In the genomic region with DNA sequence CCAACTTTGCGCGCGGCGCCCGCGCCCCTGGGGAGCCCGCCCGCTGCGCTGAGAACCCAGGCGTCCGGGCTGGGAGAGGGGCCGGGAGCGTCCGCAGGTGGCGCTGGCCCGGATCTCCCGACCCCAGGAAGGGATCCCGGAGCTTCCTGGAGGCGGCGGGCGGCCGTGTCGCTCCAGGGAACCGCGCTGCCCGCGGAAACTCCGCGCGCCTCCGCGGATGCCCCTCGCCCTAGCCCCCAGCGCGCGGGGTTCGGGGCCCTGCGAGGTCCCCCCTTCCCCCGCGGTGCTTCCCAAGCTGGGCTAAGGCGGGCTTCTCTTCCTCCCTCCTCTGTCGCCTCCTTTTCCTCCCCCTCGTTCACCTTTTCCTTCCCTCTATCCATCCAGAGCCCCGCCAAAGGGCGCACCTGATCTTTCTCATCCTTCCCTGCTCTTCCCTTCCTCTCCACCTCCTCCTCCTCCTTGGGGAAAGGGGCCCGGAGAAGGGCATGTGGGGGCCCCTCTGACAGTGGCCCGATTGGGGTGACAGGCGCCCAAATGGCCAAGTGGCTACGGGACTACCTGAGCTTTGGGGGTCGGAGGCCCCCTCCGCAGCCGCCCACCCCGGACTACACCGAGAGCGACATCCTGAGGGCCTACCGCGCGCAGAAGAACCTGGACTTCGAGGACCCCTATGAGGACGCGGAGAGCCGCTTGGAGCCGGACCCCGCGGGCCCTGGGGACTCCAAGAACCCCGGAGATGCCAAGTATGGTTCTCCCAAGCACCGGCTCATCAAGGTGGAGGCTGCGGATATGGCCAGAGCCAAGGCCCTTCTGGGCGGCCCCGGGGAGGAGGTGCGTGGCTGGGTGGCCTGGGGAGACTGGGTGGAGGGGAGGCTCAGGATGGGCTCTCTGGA, we compare ENCODE assay signal across 13 cellular contexts. TPM values are rescaled to one million over a fixed set of nuclear protein-coding genes. Genes with fewer than 3 reads are reported as not detected.
A peak's percentile ranks its signal among the peaks of the same experiment; 100 is the strongest.
DNase-seq lines count a peak whose midpoint lies in the region; ATAC-seq and TF ChIP-seq lines count a peak whose summit lies in the region.
"Had no signal": no experiment of that assay in that cellular context is flagged by ENCODE, and none has a peak within 500 bp of the region (broad histone marks: within the 10 kb centered on the region; RNA-seq: fewer than 3 reads in every experiment).

No MANE protein-coding gene starts in this region.

- no peak for ATAC-seq in T-helper 17 cell
- ATAC-seq in left colon: no peak
- ATAC-seq in HG02973 (IDR thresholded peaks at IDR 0.05; ENCODE audit: unreplicated experiment): no peak

- H3K36me3 ChIP-seq in skeletal muscle satellite cell (ENCODE audit: insufficient read depth, low read length) (no peaks in the 10 kb centered on the region), tibial nerve (no peaks in the 10 kb centered on the region)

- H3K9ac ChIP-seq in skeletal muscle satellite cell (ENCODE audit: low read depth, low read length): peak overlapping the region; percentile 50

- H3K9me3 ChIP-seq in T-helper 17 cell (ENCODE audit: control insufficient read depth, low read length, poor library complexity, severe bottlenecking) (no peaks in the 10 kb centered on the region), iPS-18c (ENCODE audit: control insufficient read depth, insufficient read depth, low read length) (no peaks in the 10 kb centered on the region), skeletal muscle satellite cell (replicated peaks; ENCODE audit: low read length) (no peaks in the 10 kb centered on the region), tibial nerve (no peaks in the 10 kb centered on the region)

- no peaks in the 10 kb centered on the region for H3K36me3 Mint-ChIP-seq in T-helper 17 cell (ENCODE audit: low read depth)

- H3K4me3 ChIP-seq in iPS-18c (ENCODE audit: insufficient read depth, low read depth, low read length): peak overlapping the region; percentile 63
- H3K4me3 ChIP-seq in skeletal muscle satellite cell (ENCODE audit: low read length): peak overlapping the region; percentile 62
- peak overlapping the region in 2 of 4 donors; percentile 13 to 15 for H3K4me3 ChIP-seq in tibial nerve
- H3K4me3 ChIP-seq: SK-N-MC had no signal

- intact Hi-C loops in left colon (cut with DNase I, micrococcal nuclease): no loop called here

- TF ChIP-seq CTCF in tibial nerve (IDR thresholded peaks at IDR 0.05): no peak

- H3K4me1 ChIP-seq in skeletal muscle satellite cell (ENCODE audit: control insufficient read depth, insufficient read depth, low read length): no peaks in the 10 kb centered on the region
- peaks cover 0 to 20% (median 6%) of the 10 kb centered on the region in 4 donors for H3K4me1 ChIP-seq in tibial nerve

- peak overlapping the region; percentile 70 for H3K4me2 ChIP-seq in skeletal muscle satellite cell (ENCODE audit: low read length)

- no peak overlapping the region for H3K27ac ChIP-seq in tibial nerve
- H3K27ac ChIP-seq: epithelial cell of prostate, SK-N-MC had no signal

- DNase-seq in NOMO-1 treated with DMSO at 0.1 percent for 48 hours (lab: John Stamatoyannopoulos, UW; ENCODE audit: unreplicated experiment): peak; percentile 7
- no peak for DNase-seq in NOMO-1 treated with dmso at 0.1 percent for 144 hours (lab: John Stamatoyannopoulos, UW; ENCODE audit: unreplicated experiment)
- DNase-seq in T-helper 17 cell: no peak
- DNase-seq in left colon: no peak
- no peak for DNase-seq in tibial nerve (ENCODE audit: low spot score in 2 of 2)
- DNase-seq: midbrain, NCI-H187 treated with DMSO at 0.1 percent for 48 hours had no signal

- peaks cover 14% of the 10 kb centered on the region for H3K27me3 Mint-ChIP-seq in T-helper 17 cell

- no peak for TF ChIP-seq EP300 in tibial nerve (IDR thresholded peaks at IDR 0.05)

- peak overlapping the region; percentile 78 for H3K4me3 Mint-ChIP-seq in T-helper 17 cell
- H3K4me3 Mint-ChIP-seq: activated T-helper 1 cell treated with anti-CD3 and anti-CD28 coated beads, Interleukin-12 subunit alpha, Interleukin-12 subunit beta, Interleukin-2, Interleukin-4 antibody, amounts not matched to agents 30 ng/mL and 10 ng/mL and 1 ng/mL, durations not matched to agents 14 hours and 24 hours and 36 hours had no signal

- no peak for TF ChIP-seq POLR2A in tibial nerve (IDR thresholded peaks at IDR 0.05)

- H3K27ac Mint-ChIP-seq in T-helper 17 cell: no peak overlapping the region
- H3K27ac Mint-ChIP-seq: activated T-helper 1 cell treated with anti-CD3 and anti-CD28 coated beads, Interleukin-12 subunit alpha, Interleukin-12 subunit beta, Interleukin-2, Interleukin-4 antibody, amounts not matched to agents 30 ng/mL and 10 ng/mL and 1 ng/mL, durations not matched to agents 14 hours and 24 hours and 36 hours had no signal

- H3K27me3 ChIP-seq in skeletal muscle satellite cell (ENCODE audit: control insufficient read depth, insufficient read depth, low read length) (peaks cover 15% of the 10 kb centered on the region), tibial nerve (peaks cover 0 to 75% of the 10 kb centered on the region in 2 donors)

- 3 to 5% methylated on average over 50 to 68 of the region's 71 CpGs for WGBS in tibial nerve, 2 donors

- peaks cover 2% of the 10 kb centered on the region for H3K4me1 Mint-ChIP-seq in T-helper 17 cell

RNA-seq across cellular contexts. Expression of gene SHD, which starts 0.7 kb away (rescaled TPM):
- total RNA-seq in T-helper 17 cell (not detected), left colon (10 to 100 TPM; 23.6 to 25.0 TPM), tibial nerve (not detected)
- 1.0 and 4.6 TPM in 2 replicates for total RNA-seq in skeletal muscle satellite cell (2012; rRNA removed)
- total RNA-seq: activated T-helper 1 cell treated with anti-CD3 and anti-CD28 coated beads, Interleukin-12 subunit alpha, Interleukin-12 subunit beta, Interleukin-2, Interleukin-4 antibody, amounts not matched to agents 30 ng/mL and 10 ng/mL and 1 ng/mL, durations not matched to agents 14 hours and 24 hours and 36 hours had no signal

RNA-seq across cellular contexts. Expression of gene TMIGD2, which starts 22.4 kb away (rescaled TPM):
- total RNA-seq in T-helper 17 cell (1 to 10 TPM; 5.2 to 7.9 TPM), left colon (1 to 10 TPM in 1 of 2 donors, under 1 TPM in 1; 0.85 to 2.1 TPM), tibial nerve (1 to 10 TPM in 2 of 4 donors, under 1 TPM in 1, not detected in 1; 0.60 to 7.9 (median 1.2) TPM)
- not detected in 2 replicates for total RNA-seq in skeletal muscle satellite cell (2012; rRNA removed)

RNA-seq across cellular contexts. Expression of gene FSD1, which starts 24.6 kb away (rescaled TPM):
- total RNA-seq in T-helper 17 cell (1 to 10 TPM; 1.5 to 2.9 TPM), left colon (1 to 10 TPM in 1 of 2 donors, under 1 TPM in 1; 0.95 to 1.1 TPM), tibial nerve (under 1 TPM in 1 of 4 donors, not detected in 3; 0.87 TPM)
- 4.1 and 4.2 TPM in 2 replicates for total RNA-seq in skeletal muscle satellite cell (2012; rRNA removed)

RNA-seq across cellular contexts. Expression of gene YJU2, which starts 32.9 kb away (rescaled TPM):
- total RNA-seq in T-helper 17 cell (10 to 100 TPM; 34.9 to 46.1 TPM), left colon (10 to 100 TPM; 17.8 to 18.1 TPM), tibial nerve (10 to 100 TPM; 19.4 to 33.9 (median 24.0) TPM)
- 13.8 and 15.7 TPM in 2 replicates for total RNA-seq in skeletal muscle satellite cell (2012; rRNA removed)

RNA-seq across cellular contexts. Expression of gene EBI3, which starts 50.5 kb away (rescaled TPM):
- total RNA-seq in T-helper 17 cell (not detected), left colon (1 to 10 TPM in 1 of 2 donors, under 1 TPM in 1; 0.40 to 2.6 TPM), tibial nerve (10 to 100 TPM in 2 of 4 donors, 1 to 10 TPM in 2; 1.4 to 18.0 (median 9.0) TPM)
- total RNA-seq in skeletal muscle satellite cell (2012; rRNA removed): not detected in 2 replicates

Comparison
In these comparisons a context has a peak if more than half of its experiments do, and no peak if none do; other contexts are left out.
1. RNA of gene SHD, which starts 0.7 kb away (total RNA-seq): 23.6 to 25.0 TPM in left colon; not detected in T-helper 17 cell and not detected in tibial nerve; every median in the first group is over 10 times any median in the second.